ENCODE assay signal across 12 cellular contexts in genomic region chr11:45930951-45931563, GRCh38. TPM values are rescaled to one million over a fixed set of nuclear protein-coding genes. Genes with fewer than 3 reads are reported as not detected.
DNase-seq lines count a peak whose midpoint lies in the region; ATAC-seq and TF ChIP-seq lines count a peak whose summit lies in the region.
"Had no signal": no experiment of that assay in that cellular context is flagged by ENCODE, and none has a peak within 500 bp of the region (broad histone marks: within the 10 kb centered on the region; RNA-seq: fewer than 3 reads in every experiment).

No MANE protein-coding gene starts in this region.

- intact Hi-C loops in cardiac septum (cut with DNase I): no loop called here
- intact Hi-C loops in activated CD4-positive, alpha-beta memory T cell treated with anti-CD3 and anti-CD28 coated beads for 36 hours (cut with micrococcal nuclease): no loop called here

- POLR2A ChIA-PET in activated CD4-positive, alpha-beta memory T cell treated with anti-CD3 and anti-CD28 coated beads for 36 hours (lab: Charles Lee): no interaction called here

- peaks cover 4% of the 10 kb centered on the region for H3K36me3 Mint-ChIP-seq in activated CD4-positive, alpha-beta memory T cell treated with anti-CD3 and anti-CD28 coated beads for 36 hours
- peaks cover 16% of the 10 kb centered on the region for H3K36me3 Mint-ChIP-seq in mesothelial cell of epicardium

- H3K27ac Mint-ChIP-seq in activated CD4-positive, alpha-beta memory T cell treated with anti-CD3 and anti-CD28 coated beads for 36 hours: peak overlapping the region; percentile 75
- peak overlapping the region; percentile 25 for H3K27ac Mint-ChIP-seq in mesothelial cell of epicardium

- peaks cover 33% of the 10 kb centered on the region for H3K4me1 Mint-ChIP-seq in activated CD4-positive, alpha-beta memory T cell treated with anti-CD3 and anti-CD28 coated beads for 36 hours (ENCODE audit: low read depth)
- peaks cover 4% of the 10 kb centered on the region for H3K4me1 Mint-ChIP-seq in mesothelial cell of epicardium

- H3K4me3 ChIP-seq in cardiac muscle cell: no peak overlapping the region
- H3K4me3 ChIP-seq: SJSA1 had no signal

- no peaks in the 10 kb centered on the region for H3K27me3 Mint-ChIP-seq in activated CD4-positive, alpha-beta memory T cell treated with anti-CD3 and anti-CD28 coated beads for 36 hours
- H3K27me3 Mint-ChIP-seq in mesothelial cell of epicardium (ENCODE audit: low read depth): peaks cover 4% of the 10 kb centered on the region

- DNase-seq in cardiac muscle cell (ENCODE audit: low read depth in 1 of 2, low spot score in 1 of 2) (no peak), cardiac septum (ENCODE audit: low spot score) (no peak), mesothelial cell of epicardium (ENCODE audit: low spot score in 2 of 2, unreplicated experiment in 2 of 2) (no peak), ureter (ENCODE audit: low spot score) (peak; percentile 50), cerebellar nuclear complex (lab: John Stamatoyannopoulos, UW) (no peak), NCI-H446 treated with DMSO at 0.1 percent for 48 hours (lab: John Stamatoyannopoulos, UW) (no peak)
- DNase-seq in activated CD4-positive, alpha-beta memory T cell treated with anti-CD3 and anti-CD28 coated beads for 36 hours: no peak
- DNase-seq: AML-193, kidney glomerular epithelial cell had no signal

- no peak for TF ChIP-seq CTCF in cardiac muscle cell (IDR thresholded peaks at IDR 0.05; ENCODE audit: low read depth, low read length)
- no peak for TF ChIP-seq CTCF in mesothelial cell of epicardium (IDR thresholded peaks at IDR 0.05; ENCODE audit: unreplicated experiment)

- H3K9me3 Mint-ChIP-seq in activated CD4-positive, alpha-beta memory T cell treated with anti-CD3 and anti-CD28 coated beads for 36 hours: no peaks in the 10 kb centered on the region
- H3K9me3 Mint-ChIP-seq in mesothelial cell of epicardium: no peaks in the 10 kb centered on the region

- no peak for ATAC-seq in GM21619 (IDR thresholded peaks at IDR 0.05; ENCODE audit: unreplicated experiment)

- peaks cover 37% of the 10 kb centered on the region for H3K36me3 ChIP-seq in cardiac muscle cell

- H3K27ac ChIP-seq in cardiac muscle cell: peak overlapping the region; percentile 39
- H3K27ac ChIP-seq: SJSA1 had no signal

- CTCF ChIA-PET in activated CD4-positive, alpha-beta memory T cell treated with anti-CD3 and anti-CD28 coated beads for 36 hours (lab: Charles Lee): interaction anchor here (0.8 to 2.2 kb wide), 5 partner anchors 34 to 1004 kb away, joined by 3 to 9 read pairs (median 4); no protein-coding TSS in a partner anchor

- H3K4me3 Mint-ChIP-seq in activated CD4-positive, alpha-beta memory T cell treated with anti-CD3 and anti-CD28 coated beads for 36 hours: no peak overlapping the region
- H3K4me3 Mint-ChIP-seq in mesothelial cell of epicardium: no peak overlapping the region

- H3K9me3 ChIP-seq in cardiac muscle cell (ENCODE audit: low read depth): no peaks in the 10 kb centered on the region
- H3K9me3 ChIP-seq: SJSA1 had no signal

- peaks cover 11% of the 10 kb centered on the region for H3K4me1 ChIP-seq in cardiac muscle cell (ENCODE audit: low read depth)
- H3K4me1 ChIP-seq: SJSA1 had no signal

- H3K27me3 ChIP-seq in cardiac muscle cell: no peaks in the 10 kb centered on the region
- H3K27me3 ChIP-seq: SJSA1 had no signal

RNA-seq across cellular contexts. Expression of gene LARGE2, which starts 8.6 kb away (rescaled TPM):
- total RNA-seq in cardiac muscle cell: 4.9 and 5.8 TPM in 2 replicates
- 4.5 and 9.2 TPM in 2 replicates for polyA plus RNA-seq in cardiac muscle cell
- total RNA-seq in cardiac septum: not detected
- total RNA-seq in activated CD4-positive, alpha-beta memory T cell treated with anti-CD3 and anti-CD28 coated beads for 36 hours: 1 to 10 TPM; 1.1 to 1.6 TPM
- 5.0 to 6.0 TPM (median 5.2 TPM) in 3 replicates for total RNA-seq in mesothelial cell of epicardium
- total RNA-seq in ureter: 18.0 TPM
- total RNA-seq: glomerular endothelial cell, SJSA1 had no signal

RNA-seq across cellular contexts. Expression of gene PEX16, which starts 13.4 kb away (rescaled TPM):
- total RNA-seq in cardiac muscle cell: 39.9 and 43.0 TPM in 2 replicates
- 29.0 and 38.9 TPM in 2 replicates for polyA plus RNA-seq in cardiac muscle cell
- total RNA-seq in cardiac septum: 13.0 TPM
- 10 to 100 TPM; 28.2 to 34.6 TPM for total RNA-seq in activated CD4-positive, alpha-beta memory T cell treated with anti-CD3 and anti-CD28 coated beads for 36 hours
- total RNA-seq in mesothelial cell of epicardium: 19.8 to 23.1 TPM (median 20.7 TPM) in 3 replicates
- total RNA-seq in ureter: 29.1 TPM

RNA-seq across cellular contexts. Expression of gene FREY1, which starts 24.0 kb away (rescaled TPM):
- total RNA-seq in cardiac muscle cell (2.1 and 2.7 TPM in 2 replicates), cardiac septum (0.54 TPM), mesothelial cell of epicardium (2.3 to 3.9 TPM (median 3.4 TPM) in 3 replicates), ureter (0.70 TPM)
- 0.42 TPM in 1 of 2 replicates, not detected in the other for polyA plus RNA-seq in cardiac muscle cell
- total RNA-seq in activated CD4-positive, alpha-beta memory T cell treated with anti-CD3 and anti-CD28 coated beads for 36 hours: under 1 TPM; 0.73 to 0.88 TPM

RNA-seq across cellular contexts. Expression of gene MAPK8IP1, which starts 45.6 kb away (rescaled TPM):
- total RNA-seq in cardiac muscle cell (12.6 and 19.1 TPM in 2 replicates), cardiac septum (7.5 TPM), mesothelial cell of epicardium (11.5 to 13.8 TPM (median 12.7 TPM) in 3 replicates), ureter (7.2 TPM)
- 3.9 and 7.4 TPM in 2 replicates for polyA plus RNA-seq in cardiac muscle cell
- total RNA-seq in activated CD4-positive, alpha-beta memory T cell treated with anti-CD3 and anti-CD28 coated beads for 36 hours: under 1 TPM; 0.43 to 0.58 TPM
